In genomic region chr2:30566675-30567074, GRCh38 we compare ENCODE assay signal across 20 cellular contexts.
DNase-seq lines count a peak whose midpoint lies in the region; ATAC-seq and TF ChIP-seq lines count a peak whose summit lies in the region.
"Had no signal": no experiment of that assay in that cellular context is flagged by ENCODE, and none has a peak within 500 bp of the region (broad histone marks: within the 10 kb centered on the region; RNA-seq: fewer than 3 reads in every experiment).

No MANE protein-coding gene starts in this region.

- H3K9ac ChIP-seq in IMR-90 (ENCODE audit: low read depth, low read length), result no peak overlapping the region

- CTCF ChIA-PET in IMR-90 (lab: Yijun Ruan, JAX), result no interaction called here

- H3K27ac ChIP-seq in IMR-90 (ENCODE audit: insufficient read depth, low read length) (no peak overlapping the region), psoas muscle (peak overlapping the region; percentile 39), aorta (ENCODE audit: low read depth in 1 of 2, low read length in 2 of 2) (peak overlapping the region; percentile 44 to 57)
- H3K27ac ChIP-seq: epithelial cell of prostate, WERI-Rb-1 had no signal

- no peaks in the 10 kb centered on the region for H4K20me1 ChIP-seq in IMR-90 (ENCODE audit: insufficient read depth, low read length)

- H3K9me1 ChIP-seq in IMR-90 (ENCODE audit: insufficient read depth, low read length), result peaks cover 3% of the 10 kb centered on the region; the same call in 1 of the 2 replicates

- intact Hi-C loops in IMR-90 (cut with micrococcal nuclease), result no loop called here
- intact Hi-C loops in psoas muscle (cut with DNase I), result no loop called here
- intact Hi-C loops in aorta (cut with DNase I), result loop anchor here in 1 of 2 donors (10.0 kb wide), 1 partner anchor 352 kb away; no protein-coding TSS in a partner anchor

- peaks cover 0 to 6% of the 10 kb centered on the region in 2 experiments; a peak in 1 of 4 replicates for H3K79me1 ChIP-seq in IMR-90 (ENCODE audit: low read depth in 1 of 2, low read length in 2 of 2)

- no peak for TF ChIP-seq POLR2A in IMR-90 (IDR thresholded peaks at IDR 0.05; ENCODE audit: low read depth, low read length)

- H3K9me3 ChIP-seq in IMR-90 (ENCODE audit: control insufficient read depth, insufficient read depth, low read length) (no peaks in the 10 kb centered on the region), psoas muscle (no peaks in the 10 kb centered on the region), aorta (ENCODE audit: control insufficient read depth, low read length) (no peaks in the 10 kb centered on the region)
- H3K9me3 ChIP-seq: Peyer's patch had no signal

- H3K4me2 ChIP-seq in IMR-90 (ENCODE audit: low read depth, low read length), result no peak overlapping the region

- H3K56ac ChIP-seq in IMR-90 (ENCODE audit: extremely low read depth, insufficient read depth, low read length), result no peak overlapping the region

- no TSS peak for BruUV-seq in IMR-90 (replicated peaks; lab: Mats Ljungman, UMichigan)

- H3K36me3 ChIP-seq in IMR-90 (ENCODE audit: control insufficient read depth, insufficient read depth, low read length) (peaks cover 4% of the 10 kb centered on the region), psoas muscle (ENCODE audit: insufficient read depth in 1 of 2, low read depth in 1 of 2) (no peaks in the 10 kb centered on the region), aorta (ENCODE audit: control insufficient read depth in 1 of 2, insufficient read depth in 2 of 2, low read length in 1 of 2) (no peaks in the 10 kb centered on the region)

- H2AFZ ChIP-seq in IMR-90 (replicated peaks; ENCODE audit: low read length, poor library complexity), result no peak overlapping the region

- POLR2A ChIA-PET in IMR-90 (lab: Charles Lee; ENCODE audit: unreplicated experiment), result no interaction called here

- H3K4me3 ChIP-seq in IMR-90 (ENCODE audit: insufficient read depth, low read depth, low read length) (no peak overlapping the region), fibroblast of the aortic adventitia (ENCODE audit: low read depth, low read length) (no peak overlapping the region), psoas muscle (no peak overlapping the region), aorta (ENCODE audit: low read length in 2 of 2) (no peak overlapping the region)
- H3K4me3 ChIP-seq: Peyer's patch had no signal

- dilution Hi-C loops in IMR-90 (cut with HindIII; ENCODE audit: low sequenced_read_pairs, unreplicated experiment), result no loop called here

- no peak overlapping the region for H4K91ac ChIP-seq in IMR-90 (ENCODE audit: insufficient read depth, low read depth, low read length)

- H3K27me3 ChIP-seq in IMR-90 (ENCODE audit: control insufficient read depth, insufficient read depth, low read length) (no peaks in the 10 kb centered on the region), psoas muscle (ENCODE audit: insufficient read depth in 3 of 3, low read length in 2 of 3) (no peaks in the 10 kb centered on the region), aorta (ENCODE audit: control insufficient read depth in 1 of 2, insufficient read depth in 2 of 2, low read length in 1 of 2) (no peaks in the 10 kb centered on the region)
- H3K27me3 ChIP-seq: Peyer's patch had no signal

- whole genome bisulfite sequencing in IMR-90 (ENCODE audit: extremely low coverage in 2 of 2, insufficient read length in 1 of 2), 2 experiments, result 80% methylated on average over 1 of the region's 3 CpGs; no CpG with 5 or more reads in 1 of the 2 experiments
- WGBS in psoas muscle, 3 donors, result 21 to 45% (median 23%) methylated on average over 3 of the region's 3 CpGs
- WGBS in aorta, 2 donors, result 18 to 37% methylated on average over 3 of the region's 3 CpGs

- H2AK9ac ChIP-seq in IMR-90 (replicated peaks; ENCODE audit: low read depth, low read length, poor library complexity), result no peak overlapping the region

- no peak overlapping the region for H2BK5ac ChIP-seq in IMR-90 (ENCODE audit: low read depth, low read length, poor library complexity, severe bottlenecking)

- DNase-seq in IMR-90, result no peak
- DNase-seq in fibroblast of the aortic adventitia (ENCODE audit: low read depth), result peak; percentile 54
- DNase-seq in psoas muscle, result no peak
- no peak for DNase-seq in aorta
- DNase-seq in T-helper 2 cell, result no peak
- DNase-seq in medulla oblongata (ENCODE audit: extremely low spot score), result no peak
- DNase-seq: activated CD8-positive, alpha-beta memory T cell treated with anti-CD3 and anti-CD28 coated beads, Interleukin-2, amount 50 U/mL, for 48 hours; activated gamma-delta T cell treated with Interleukin-2 at 50 U/mL for 16 hours; amniotic stem cell; central memory CD4-positive, alpha-beta T cell; COR-L47; NCI-H1092 treated with DMSO at 0.1 percent for 48 hours; NCI-H2081 treated with DMSO at 0.1 percent for 48 hours; NCI-H446 treated with DMSO at 0.1 percent for 48 hours; Peyer's patch; WERI-Rb-1 had no signal

- no peak overlapping the region for H2BK15ac ChIP-seq in IMR-90 (ENCODE audit: low read depth, low read length)

- ATAC-seq in IMR-90 (ENCODE audit: low read depth) (no peak), psoas muscle (peak; percentile 71 to 96 (median 81)), aorta (ENCODE audit: low FRiP score) (peak; percentile 72), HG02642 (IDR thresholded peaks at IDR 0.05; ENCODE audit: poor library complexity, unreplicated experiment) (no peak)
- ATAC-seq: HCT116, left lobe of liver had no signal

- no peak overlapping the region for H4K8ac ChIP-seq in IMR-90 (ENCODE audit: low read depth in 2 of 2, low read length in 2 of 2)

- H3K18ac ChIP-seq in IMR-90 (ENCODE audit: low read depth, low read length), result peak overlapping the region; percentile 34; the same call in 1 of the 2 replicates

- H2AK5ac ChIP-seq in IMR-90 (ENCODE audit: low read depth, low read length), result no peak overlapping the region

- H2BK20ac ChIP-seq in IMR-90 (ENCODE audit: low read depth, low read length), result no peak overlapping the region

- H4K5ac ChIP-seq in IMR-90 (ENCODE audit: low read depth, low read length), result no peak overlapping the region; the same call in 1 of the 2 replicates

- TF ChIP-seq CTCF in IMR-90 (conservative IDR thresholded peaks at IDR 0.05; ENCODE audit: low read depth, low read length), result no peak
- TF ChIP-seq CTCF in fibroblast of the aortic adventitia (IDR thresholded peaks at IDR 0.05; ENCODE audit: insufficient read depth, low read length), result no peak
- TF ChIP-seq CTCF in psoas muscle (IDR thresholded peaks at IDR 0.05), result no peak

- H3K4me1 ChIP-seq in IMR-90 (ENCODE audit: control insufficient read depth, insufficient read depth, low read length) (peaks cover 2% of the 10 kb centered on the region), psoas muscle (peaks cover 12% of the 10 kb centered on the region), aorta (ENCODE audit: control insufficient read depth in 1 of 2, insufficient read depth in 2 of 2, low read length in 2 of 2) (no peaks in the 10 kb centered on the region)
- H3K4me1 ChIP-seq: Peyer's patch had no signal

- H3K14ac ChIP-seq in IMR-90 (replicated peaks; ENCODE audit: low read depth, low read length), result no peak overlapping the region

- H3K4ac ChIP-seq in IMR-90 (ENCODE audit: low read depth, low read length), result no peak overlapping the region

- no peak overlapping the region for H3K23ac ChIP-seq in IMR-90 (ENCODE audit: low read depth, low read length)

- in situ Hi-C loops in IMR-90 (cut with MboI; ENCODE audit: low sequenced_read_pairs), result no loop called here

- no peak overlapping the region for H2BK120ac ChIP-seq in IMR-90 (ENCODE audit: low read depth, low read length)

- no peak for TF ChIP-seq RAD21 in IMR-90 (IDR thresholded peaks at IDR 0.05; ENCODE audit: low read length)

TF ChIP-seq in IMR-90, 13 proteins besides CTCF, POLR2A, EP300 and RAD21:
- TF ChIP-seq BHLHE40 (IDR thresholded peaks at IDR 0.05; ENCODE audit: low read depth, low read length) (no peak), SMC3 (IDR thresholded peaks at IDR 0.05; ENCODE audit: low read depth, low read length) (no peak), RFX5 (IDR thresholded peaks at IDR 0.05; ENCODE audit: low read depth, low read length) (no peak), USF2 (IDR thresholded peaks at IDR 0.05; ENCODE audit: low read depth, low read length) (no peak), MAFK (IDR thresholded peaks at IDR 0.05; ENCODE audit: low read depth, low read length) (no peak), RCOR1 (IDR thresholded peaks at IDR 0.05; ENCODE audit: insufficient replicate concordance, low read length) (no peak), CHD1 (IDR thresholded peaks at IDR 0.05; ENCODE audit: low read depth, low read length) (no peak), NFE2L2 (IDR thresholded peaks at IDR 0.05; ENCODE audit: low read depth, low read length) (no peak), CEBPB (IDR thresholded peaks at IDR 0.05; ENCODE audit: low read depth, low read length) (no peak), MXI1 (IDR thresholded peaks at IDR 0.05; ENCODE audit: borderline replicate concordance, low read depth, low read length) (no peak), MAZ (IDR thresholded peaks at IDR 0.05; ENCODE audit: borderline replicate concordance, low read depth, low read length) (no peak), ELK1 (IDR thresholded peaks at IDR 0.05; ENCODE audit: borderline replicate concordance, low read depth, low read length) (no peak), FOS (IDR thresholded peaks at IDR 0.05; ENCODE audit: low read depth, low read length) (no peak)

Comparison
In these comparisons a context has a peak if more than half of its experiments do, and no peak if none do; other contexts are left out.
1. ATAC-seq: peak in psoas muscle (4 of 4) and aorta (single experiment); none in IMR-90 (single experiment) and HG02642 (single experiment).